20 cellular contexts compared by ENCODE assay signal in genomic region chr15:38058596-38059075, GRCh38.
DNase-seq lines count a peak whose midpoint lies in the region; ATAC-seq and TF ChIP-seq lines count a peak whose summit lies in the region.
"Had no signal": no experiment of that assay in that cellular context is flagged by ENCODE, and none has a peak within 500 bp of the region (broad histone marks: within the 10 kb centered on the region; RNA-seq: fewer than 3 reads in every experiment).

No MANE protein-coding gene starts in this region.

- no peaks in the 10 kb centered on the region for H3K36me3 Mint-ChIP-seq in chondrocyte (ENCODE audit: low read depth)

- H3K4me3 ChIP-seq in ACC112 (ENCODE audit: low read depth, low read length) (no peak overlapping the region), HUES48 (ENCODE audit: low read depth, low read length) (no peak overlapping the region), left lung (no peak overlapping the region)
- H3K4me3 ChIP-seq: coronary artery, right atrium auricular region, SJSA1 had no signal

- no peak for DNase-seq in chondrocyte (ENCODE audit: low spot score)
- no peak for DNase-seq in left lung
- no peak for DNase-seq in superior temporal gyrus (ENCODE audit: extremely low spot score)
- DNase-seq in occipital lobe (lab: John Stamatoyannopoulos, UW): no peak
- DNase-seq: activated CD4-positive, alpha-beta T cell treated with anti-CD3 and anti-CD28 coated beads for 48 hours; activated CD8-positive, alpha-beta memory T cell treated with anti-CD3 and anti-CD28 coated beads, Interleukin-2, amount 50 U/mL, for 48 hours; erythroblast; KBM-7; midbrain; NCI-H1105 treated with DMSO at 0.1 percent for 48 hours; NCI-H526; T1000 had no signal

- no peak overlapping the region for H3K4me3 Mint-ChIP-seq in chondrocyte (ENCODE audit: unreplicated experiment)

- H3K27me3 ChIP-seq in ACC112 (ENCODE audit: insufficient read depth, low read length): no peaks in the 10 kb centered on the region
- H3K27me3 ChIP-seq in HUES48 (ENCODE audit: control insufficient read depth, insufficient read depth, low read length): no peaks in the 10 kb centered on the region
- no peaks in the 10 kb centered on the region for H3K27me3 ChIP-seq in left lung
- H3K27me3 ChIP-seq: right atrium auricular region, SJSA1 had no signal

- H2AFZ ChIP-seq in ACC112 (ENCODE audit: low read length, unreplicated experiment): no peak overlapping the region

- intact Hi-C loops in left lung (cut with DNase I): no loop called here

- peaks cover 61% of the 10 kb centered on the region for H3K4me1 Mint-ChIP-seq in chondrocyte (ENCODE audit: low read depth)

- peak; percentile 53 for ATAC-seq in left lung
- no peak for ATAC-seq in HG03039 (IDR thresholded peaks at IDR 0.05; ENCODE audit: unreplicated experiment)
- ATAC-seq in GM19324 (IDR thresholded peaks at IDR 0.05; ENCODE audit: low FRiP score, unreplicated experiment): no peak

- H3K27ac Mint-ChIP-seq in chondrocyte (ENCODE audit: unreplicated experiment): peak overlapping the region; percentile 58

- H3K27me3 Mint-ChIP-seq in chondrocyte (ENCODE audit: low read depth): no peaks in the 10 kb centered on the region

- H3K27ac ChIP-seq in ACC112 (ENCODE audit: low read depth, low read length) (peak overlapping the region; percentile 33; the same call in 1 of the 2 replicates), HUES48 (ENCODE audit: low read depth, low read length) (peak overlapping the region; percentile 59), left lung (peak overlapping the region in 1 of 2 donors; percentile 21)
- H3K27ac ChIP-seq: coronary artery, HL-60, right atrium auricular region, SJSA1 had no signal

- peak overlapping the region; percentile 10; the same call in 1 of the 2 replicates for H3K9ac ChIP-seq in HUES48 (ENCODE audit: low read depth, low read length)

- H3K4me1 ChIP-seq in ACC112 (ENCODE audit: control insufficient read depth, insufficient read depth, low read length, unreplicated experiment) (peaks cover 45% of the 10 kb centered on the region), HUES48 (ENCODE audit: control insufficient read depth, insufficient read depth, low read length) (peaks cover 37% of the 10 kb centered on the region), left lung (peaks cover 0 to 15% of the 10 kb centered on the region in 2 donors)
- H3K4me1 ChIP-seq: right atrium auricular region had no signal

- no peak for TF ChIP-seq CTCF in chondrocyte (IDR thresholded peaks at IDR 0.05)
- TF ChIP-seq CTCF in left lung (IDR thresholded peaks at IDR 0.05): no peak

- H3K9me3 Mint-ChIP-seq in chondrocyte (ENCODE audit: low read depth): no peaks in the 10 kb centered on the region

- H3K9me3 ChIP-seq in HUES48 (ENCODE audit: control insufficient read depth, insufficient read depth, low read length): no peaks in the 10 kb centered on the region
- no peaks in the 10 kb centered on the region for H3K9me3 ChIP-seq in left lung
- H3K9me3 ChIP-seq: right atrium auricular region, SJSA1 had no signal

- H3K79me2 ChIP-seq in ACC112 (ENCODE audit: control insufficient read depth, insufficient read depth, low read length, unreplicated experiment): no peaks in the 10 kb centered on the region

- H3K36me3 ChIP-seq in ACC112 (ENCODE audit: insufficient read depth, low read length): no peaks in the 10 kb centered on the region
- H3K36me3 ChIP-seq in HUES48 (ENCODE audit: control insufficient read depth, insufficient read depth, low read length): no peaks in the 10 kb centered on the region
- H3K36me3 ChIP-seq in left lung: no peaks in the 10 kb centered on the region
- H3K36me3 ChIP-seq: right atrium auricular region, SJSA1 had no signal
